ENCODE assay signal across 17 cellular contexts in genomic region chr4:25531272-25531671, GRCh38.
A peak's percentile ranks its signal among the peaks of the same experiment; 100 is the strongest.
DNase-seq lines count a peak whose midpoint lies in the region; ATAC-seq and TF ChIP-seq lines count a peak whose summit lies in the region.
"Had no signal": no experiment of that assay in that cellular context is flagged by ENCODE, and none has a peak within 500 bp of the region (broad histone marks: within the 10 kb centered on the region; RNA-seq: fewer than 3 reads in every experiment).

No MANE protein-coding gene starts in this region.

- H3K36me3 ChIP-seq in BJ (ENCODE audit: control insufficient read depth, insufficient read depth, low read length) = no peaks in the 10 kb centered on the region
- no peaks in the 10 kb centered on the region for H3K36me3 ChIP-seq in HAP-1 (replicated peaks)
- H3K36me3 ChIP-seq: gastroesophageal sphincter had no signal

- CTCF ChIA-PET in BJ (lab: Yijun Ruan, JAX) (interaction anchor here (0.6 to 1.2 kb wide), 4 partner anchors 18 to 236 kb away, joined by 3 to 5 read pairs (median 3); no protein-coding TSS in a partner anchor), WTC11 (lab: Charles Lee) (interaction anchor here (0.6 to 2.2 kb wide), 32 partner anchors 8 to 261 kb away, joined by 3 to 13 read pairs (median 4); partner anchors contain the start of genes ANAPC4 and SLC34A2)

- H3K36me3 Mint-ChIP-seq in WTC11 = no peaks in the 10 kb centered on the region
- H3K36me3 Mint-ChIP-seq: CD4-positive, CD25-positive, alpha-beta regulatory T cell; stimulated activated naive B cell treated with anti-CD40 and anti-IgM and Interleukin-4, amounts not matched to agents 10 μg/mL and 1 μg/mL and 100 μg/mL, for 72 hours had no signal

- DNase-seq in BJ (ENCODE audit: low read depth) (no peak), HL-60 (ENCODE audit: low read depth in 1 of 2, low spot score in 1 of 2) (no peak), WTC11 (ENCODE audit: low spot score) (no peak), iPS-NIHi11 (ENCODE audit: low spot score) (peak; percentile 26), HAP-1 (ENCODE audit: low spot score in 2 of 2) (no peak)
- DNase-seq in stimulated activated CD4-positive, alpha-beta T cell treated with anti-CD3 and anti-CD28 coated beads, Interleukin-15, amount 100 ng/mL, for 24 hours = no peak
- DNase-seq: activated CD4-positive, alpha-beta T cell treated with anti-CD3 and anti-CD28 coated beads, Interleukin-2, amount 10 ng/mL, durations not matched to agents 7 days and 5 days; activated gamma-delta T cell treated with Interleukin-2 at 50 U/mL for 16 hours; CD4-positive, CD25-positive, alpha-beta regulatory T cell; NCI-H510A treated with DMSO at 0.1 percent for 48 hours; occipital lobe; stimulated activated naive B cell treated with anti-CD40 and anti-IgM and Interleukin-4, amounts not matched to agents 10 μg/mL and 1 μg/mL and 100 μg/mL, for 72 hours had no signal

- POLR2A ChIA-PET in BJ (lab: Charles Lee) (no interaction called here), WTC11 (lab: Charles Lee) (interaction anchor here (0.5 kb wide), 1 partner anchor 209 kb away, joined by 4 read pairs; no protein-coding TSS in a partner anchor)

- in situ Hi-C loops in HAP-1 (cut with MboI; ENCODE audit: low sequenced_read_pairs) = no loop called here

- peaks cover 3% of the 10 kb centered on the region; the same call in 1 of the 2 replicates for H3K9me3 Mint-ChIP-seq in WTC11
- H3K9me3 Mint-ChIP-seq: activated CD4-positive, alpha-beta T cell treated with anti-CD3 and anti-CD28 coated beads, Interleukin-2, amount 10 ng/mL, durations not matched to agents 7 days and 5 days had no signal

- no peaks in the 10 kb centered on the region for H3K4me1 ChIP-seq in HAP-1
- H3K4me1 ChIP-seq: gastroesophageal sphincter had no signal

- H3K27ac ChIP-seq in HL-60 (replicated peaks) = no peak overlapping the region
- H3K27ac ChIP-seq: gastroesophageal sphincter, SK-N-MC had no signal

- no peaks in the 10 kb centered on the region for H3K9me3 ChIP-seq in HAP-1
- H3K9me3 ChIP-seq: gastroesophageal sphincter had no signal

- ATAC-seq in WTC11 = peak; percentile 58; the same call in 1 of the 2 replicates
- ATAC-seq in HG03045 (IDR thresholded peaks at IDR 0.05; ENCODE audit: unreplicated experiment) = no peak
- ATAC-seq in GM21723 (IDR thresholded peaks at IDR 0.05; ENCODE audit: unreplicated experiment) = no peak
- ATAC-seq: gastroesophageal sphincter; left lobe of liver; stimulated activated naive B cell treated with anti-CD40 and anti-IgM and Interleukin-4, amounts not matched to agents 10 μg/mL and 1 μg/mL and 100 μg/mL, for 72 hours had no signal

- peak; percentile 42 for TF ChIP-seq CTCF in BJ (IDR thresholded peaks at IDR 0.05; ENCODE audit: insufficient read depth, low read depth, low read length)
- peak; percentile 7 for TF ChIP-seq CTCF in HL-60 (IDR thresholded peaks at IDR 0.05; ENCODE audit: insufficient read depth, low read length)
- peak; percentile 36 for TF ChIP-seq CTCF in WTC11 (IDR thresholded peaks at IDR 0.05)

- peaks cover 17% of the 10 kb centered on the region for H3K4me1 Mint-ChIP-seq in WTC11
- H3K4me1 Mint-ChIP-seq: activated CD4-positive, alpha-beta T cell treated with anti-CD3 and anti-CD28 coated beads, Interleukin-2, amount 10 ng/mL, durations not matched to agents 7 days and 5 days; CD4-positive, CD25-positive, alpha-beta regulatory T cell had no signal

- H3K4me3 ChIP-seq in BJ (ENCODE audit: low read depth, low read length) = no peak overlapping the region
- no peak overlapping the region for H3K4me3 ChIP-seq in HL-60 (replicated peaks; ENCODE audit: insufficient read depth, low read length)
- H3K4me3 ChIP-seq in HAP-1 = no peak overlapping the region
- H3K4me3 ChIP-seq: gastroesophageal sphincter, SK-N-MC had no signal

- no peak overlapping the region for H3K4me3 Mint-ChIP-seq in WTC11
- H3K4me3 Mint-ChIP-seq: activated CD4-positive, alpha-beta T cell treated with anti-CD3 and anti-CD28 coated beads, Interleukin-2, amount 10 ng/mL, durations not matched to agents 7 days and 5 days; CD4-positive, CD25-positive, alpha-beta regulatory T cell; stimulated activated naive B cell treated with anti-CD40 and anti-IgM and Interleukin-4, amounts not matched to agents 10 μg/mL and 1 μg/mL and 100 μg/mL, for 72 hours had no signal

- no peak overlapping the region for H3K27ac Mint-ChIP-seq in WTC11
- H3K27ac Mint-ChIP-seq: activated CD4-positive, alpha-beta T cell treated with anti-CD3 and anti-CD28 coated beads, Interleukin-2, amount 10 ng/mL, durations not matched to agents 7 days and 5 days; CD4-positive, CD25-positive, alpha-beta regulatory T cell; stimulated activated naive B cell treated with anti-CD40 and anti-IgM and Interleukin-4, amounts not matched to agents 10 μg/mL and 1 μg/mL and 100 μg/mL, for 72 hours had no signal

- H3K27me3 ChIP-seq in BJ (ENCODE audit: control insufficient read depth, insufficient read depth, low read length) = no peaks in the 10 kb centered on the region
- no peaks in the 10 kb centered on the region for H3K27me3 ChIP-seq in HL-60 (ENCODE audit: insufficient read depth, poor library complexity, severe bottlenecking)
- H3K27me3 ChIP-seq in HAP-1 (ENCODE audit: low read depth) = no peaks in the 10 kb centered on the region
- H3K27me3 ChIP-seq: gastroesophageal sphincter had no signal

- H3K27me3 Mint-ChIP-seq in WTC11 (ENCODE audit: low read depth) = peaks cover 45% of the 10 kb centered on the region

TF ChIP-seq in WTC11, 78 proteins besides CTCF, POLR2A, EP300 and RAD21 (continues in another document):
- TF ChIP-seq, protein P1, sequence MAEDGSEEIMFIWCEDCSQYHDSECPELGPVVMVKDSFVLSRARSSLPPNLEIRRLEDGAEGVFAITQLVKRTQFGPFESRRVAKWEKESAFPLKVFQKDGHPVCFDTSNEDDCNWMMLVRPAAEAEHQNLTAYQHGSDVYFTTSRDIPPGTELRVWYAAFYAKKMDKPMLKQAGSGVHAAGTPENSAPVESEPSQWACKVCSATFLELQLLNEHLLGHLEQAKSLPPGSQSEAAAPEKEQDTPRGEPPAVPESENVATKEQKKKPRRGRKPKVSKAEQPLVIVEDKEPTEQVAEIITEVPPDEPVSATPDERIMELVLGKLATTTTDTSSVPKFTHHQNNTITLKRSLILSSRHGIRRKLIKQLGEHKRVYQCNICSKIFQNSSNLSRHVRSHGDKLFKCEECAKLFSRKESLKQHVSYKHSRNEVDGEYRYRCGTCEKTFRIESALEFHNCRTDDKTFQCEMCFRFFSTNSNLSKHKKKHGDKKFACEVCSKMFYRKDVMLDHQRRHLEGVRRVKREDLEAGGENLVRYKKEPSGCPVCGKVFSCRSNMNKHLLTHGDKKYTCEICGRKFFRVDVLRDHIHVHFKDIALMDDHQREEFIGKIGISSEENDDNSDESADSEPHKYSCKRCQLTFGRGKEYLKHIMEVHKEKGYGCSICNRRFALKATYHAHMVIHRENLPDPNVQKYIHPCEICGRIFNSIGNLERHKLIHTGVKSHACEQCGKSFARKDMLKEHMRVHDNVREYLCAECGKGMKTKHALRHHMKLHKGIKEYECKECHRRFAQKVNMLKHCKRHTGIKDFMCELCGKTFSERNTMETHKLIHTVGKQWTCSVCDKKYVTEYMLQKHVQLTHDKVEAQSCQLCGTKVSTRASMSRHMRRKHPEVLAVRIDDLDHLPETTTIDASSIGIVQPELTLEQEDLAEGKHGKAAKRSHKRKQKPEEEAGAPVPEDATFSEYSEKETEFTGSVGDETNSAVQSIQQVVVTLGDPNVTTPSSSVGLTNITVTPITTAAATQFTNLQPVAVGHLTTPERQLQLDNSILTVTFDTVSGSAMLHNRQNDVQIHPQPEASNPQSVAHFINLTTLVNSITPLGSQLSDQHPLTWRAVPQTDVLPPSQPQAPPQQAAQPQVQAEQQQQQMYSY (CRISPR knock-in tag; IDR thresholded peaks at IDR 0.05) = no peak
- TF ChIP-seq NFYB (CRISPR knock-in tag; conservative IDR thresholded peaks at IDR 0.05; ENCODE audit: low read depth) = no peak
- no peak for TF ChIP-seq TEAD1 (CRISPR knock-in tag; IDR thresholded peaks at IDR 0.05)
- TF ChIP-seq CBFB (CRISPR knock-in tag; IDR thresholded peaks at IDR 0.05; ENCODE audit: low read depth) = no peak
- TF ChIP-seq, protein P2, sequence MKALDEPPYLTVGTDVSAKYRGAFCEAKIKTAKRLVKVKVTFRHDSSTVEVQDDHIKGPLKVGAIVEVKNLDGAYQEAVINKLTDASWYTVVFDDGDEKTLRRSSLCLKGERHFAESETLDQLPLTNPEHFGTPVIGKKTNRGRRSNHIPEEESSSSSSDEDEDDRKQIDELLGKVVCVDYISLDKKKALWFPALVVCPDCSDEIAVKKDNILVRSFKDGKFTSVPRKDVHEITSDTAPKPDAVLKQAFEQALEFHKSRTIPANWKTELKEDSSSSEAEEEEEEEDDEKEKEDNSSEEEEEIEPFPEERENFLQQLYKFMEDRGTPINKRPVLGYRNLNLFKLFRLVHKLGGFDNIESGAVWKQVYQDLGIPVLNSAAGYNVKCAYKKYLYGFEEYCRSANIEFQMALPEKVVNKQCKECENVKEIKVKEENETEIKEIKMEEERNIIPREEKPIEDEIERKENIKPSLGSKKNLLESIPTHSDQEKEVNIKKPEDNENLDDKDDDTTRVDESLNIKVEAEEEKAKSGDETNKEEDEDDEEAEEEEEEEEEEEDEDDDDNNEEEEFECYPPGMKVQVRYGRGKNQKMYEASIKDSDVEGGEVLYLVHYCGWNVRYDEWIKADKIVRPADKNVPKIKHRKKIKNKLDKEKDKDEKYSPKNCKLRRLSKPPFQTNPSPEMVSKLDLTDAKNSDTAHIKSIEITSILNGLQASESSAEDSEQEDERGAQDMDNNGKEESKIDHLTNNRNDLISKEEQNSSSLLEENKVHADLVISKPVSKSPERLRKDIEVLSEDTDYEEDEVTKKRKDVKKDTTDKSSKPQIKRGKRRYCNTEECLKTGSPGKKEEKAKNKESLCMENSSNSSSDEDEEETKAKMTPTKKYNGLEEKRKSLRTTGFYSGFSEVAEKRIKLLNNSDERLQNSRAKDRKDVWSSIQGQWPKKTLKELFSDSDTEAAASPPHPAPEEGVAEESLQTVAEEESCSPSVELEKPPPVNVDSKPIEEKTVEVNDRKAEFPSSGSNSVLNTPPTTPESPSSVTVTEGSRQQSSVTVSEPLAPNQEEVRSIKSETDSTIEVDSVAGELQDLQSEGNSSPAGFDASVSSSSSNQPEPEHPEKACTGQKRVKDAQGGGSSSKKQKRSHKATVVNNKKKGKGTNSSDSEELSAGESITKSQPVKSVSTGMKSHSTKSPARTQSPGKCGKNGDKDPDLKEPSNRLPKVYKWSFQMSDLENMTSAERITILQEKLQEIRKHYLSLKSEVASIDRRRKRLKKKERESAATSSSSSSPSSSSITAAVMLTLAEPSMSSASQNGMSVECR (CRISPR knock-in tag; IDR thresholded peaks at IDR 0.05; ENCODE audit: borderline replicate concordance) = no peak
- no peak for TF ChIP-seq ZNF263 (CRISPR knock-in tag; IDR thresholded peaks at IDR 0.05; ENCODE audit: low read depth)
- TF ChIP-seq SOX15 (CRISPR knock-in tag; IDR thresholded peaks at IDR 0.05) = no peak
